9 cellular contexts compared by ENCODE assay signal in the genomic region with DNA sequence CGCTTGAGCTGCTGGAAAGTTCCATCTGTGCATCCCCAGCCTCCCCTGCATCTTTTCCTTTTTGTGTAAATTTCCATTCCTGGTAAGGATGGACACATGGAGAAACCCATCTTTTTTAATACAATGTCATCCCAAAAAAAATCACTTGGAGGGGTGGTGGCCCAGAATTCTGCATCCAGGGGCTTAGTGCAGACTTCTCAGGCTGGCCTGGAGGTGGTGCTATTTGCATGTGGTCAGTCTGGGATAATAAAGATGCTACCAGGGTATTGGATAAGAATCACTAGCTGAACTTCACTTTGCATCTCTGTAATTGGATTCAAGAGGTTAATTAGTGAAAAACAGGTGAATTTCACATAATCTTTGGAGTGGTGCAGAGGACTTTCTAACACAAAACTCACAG. TPM values are rescaled to one million over a fixed set of nuclear protein-coding genes. Genes with fewer than 3 reads are reported as not detected.
DNase-seq lines count a peak whose midpoint lies in the region; ATAC-seq, FAIRE-seq and TF ChIP-seq lines count a peak whose summit lies in the region.
"Had no signal": no experiment of that assay in that cellular context is flagged by ENCODE, and none has a peak within 500 bp of the region (broad histone marks: within the 10 kb centered on the region; RNA-seq: fewer than 3 reads in every experiment).

No MANE protein-coding gene starts in this region.

- no peak overlapping the region for H3K18ac ChIP-seq in IMR-90 (ENCODE audit: low read depth, low read length)

- no peak overlapping the region for H4K8ac ChIP-seq in IMR-90 (ENCODE audit: low read depth in 2 of 2, low read length in 2 of 2)

- H3K23ac ChIP-seq in IMR-90 (ENCODE audit: low read depth, low read length), result no peak overlapping the region

- BruUV-seq in IMR-90 (replicated peaks; lab: Mats Ljungman, UMichigan), result no TSS peak

- ATAC-seq in IMR-90 (ENCODE audit: low read depth) (no peak), GM18909 (IDR thresholded peaks at IDR 0.05; ENCODE audit: poor library complexity, unreplicated experiment) (no peak)
- ATAC-seq in natural killer cell treated with Interleukin-12 subunit alpha and Interleukin-12 subunit beta and Interleukin-15 and Interleukin-18, amount 100 ng/mL, for 72 hours, result no peak

- no peaks in the 10 kb centered on the region; the same call in 1 of the 2 replicates for H4K20me1 ChIP-seq in IMR-90 (ENCODE audit: insufficient read depth, low read length)
- no peaks in the 10 kb centered on the region for H4K20me1 ChIP-seq in SK-N-SH (ENCODE audit: insufficient read depth)

- H4K5ac ChIP-seq in IMR-90 (ENCODE audit: low read depth, low read length), result no peak overlapping the region

- H3K4me2 ChIP-seq in IMR-90 (ENCODE audit: low read depth, low read length) (no peak overlapping the region), SK-N-SH (no peak overlapping the region)

- H3K4me3 ChIP-seq in IMR-90 (ENCODE audit: insufficient read depth, low read depth, low read length), result no peak overlapping the region
- peak overlapping the region in 1 of 2 experiments; percentile 39; a peak in 1 of 4 replicates for H3K4me3 ChIP-seq in SK-N-SH (ENCODE audit: low read depth in 2 of 2, low read length in 1 of 2)
- H3K4me3 ChIP-seq in dorsolateral prefrontal cortex, result no peak overlapping the region

- no peak overlapping the region for H3K56ac ChIP-seq in IMR-90 (ENCODE audit: extremely low read depth, insufficient read depth, low read length)

- H3K36me3 Mint-ChIP-seq in natural killer cell treated with Interleukin-12 subunit alpha and Interleukin-12 subunit beta and Interleukin-15 and Interleukin-18, amount 100 ng/mL, for 72 hours, result no peaks in the 10 kb centered on the region

- POLR2A ChIA-PET in IMR-90 (lab: Charles Lee; ENCODE audit: unreplicated experiment) (no interaction called here), SK-N-SH (lab: Yijun Ruan, JAX) (interaction anchor here (0.9 kb wide), 1 partner anchor 10 kb away, joined by 3 read pairs; no protein-coding TSS in a partner anchor)

- dilution Hi-C loops in IMR-90 (cut with HindIII; ENCODE audit: low sequenced_read_pairs, unreplicated experiment), result no loop called here

- FAIRE-seq in GM12891 (lab: Jason Lieb, UNC), result no peak
- FAIRE-seq: G401.6 had no signal

- H3K9me3 ChIP-seq in IMR-90 (ENCODE audit: control insufficient read depth, insufficient read depth, low read length) (no peaks in the 10 kb centered on the region), SK-N-SH (no peaks in the 10 kb centered on the region)

- H3K27me3 ChIP-seq in IMR-90 (ENCODE audit: control insufficient read depth, insufficient read depth, low read length) (peaks cover 6% of the 10 kb centered on the region), SK-N-SH (ENCODE audit: insufficient read depth) (no peaks in the 10 kb centered on the region), dorsolateral prefrontal cortex (no peaks in the 10 kb centered on the region)

- H3K27ac ChIP-seq in IMR-90 (ENCODE audit: insufficient read depth, low read length) (no peak overlapping the region), SK-N-SH (ENCODE audit: low read depth in 2 of 2, low read length in 1 of 2) (no peak overlapping the region), dorsolateral prefrontal cortex (peak overlapping the region in 16 of 59 donors; percentile 8 to 69 (median 34))

- no peaks in the 10 kb centered on the region for H3K9me2 ChIP-seq in SK-N-SH

- TF ChIP-seq POLR2A in IMR-90 (IDR thresholded peaks at IDR 0.05; ENCODE audit: low read depth, low read length) (no peak), GM12891 (IDR thresholded peaks at IDR 0.05; ENCODE audit: low read depth, low read length) (no peak)

- CTCF ChIA-PET in IMR-90 (lab: Yijun Ruan, JAX) (interaction anchor here (0.5 to 2.2 kb wide), 9 partner anchors 10 to 331 kb away, joined by 3 to 10 read pairs (median 4); no protein-coding TSS in a partner anchor), SK-N-SH (lab: Yijun Ruan, JAX) (interaction anchor here (0.6 to 5.0 kb wide), 49 partner anchors 9 to 698 kb away, joined by 3 to 51 read pairs (median 4); partner anchors contain the start of gene WDR73)

- no peak overlapping the region for H2BK120ac ChIP-seq in IMR-90 (ENCODE audit: low read depth, low read length)

- H3K79me1 ChIP-seq in IMR-90 (ENCODE audit: low read depth in 1 of 2, low read length in 2 of 2), result peaks cover 6 to 22% of the 10 kb centered on the region in 2 experiments; a peak in 3 of 4 replicates

- peak overlapping the region; percentile 95 for H3K4me3 Mint-ChIP-seq in natural killer cell treated with Interleukin-12 subunit alpha and Interleukin-12 subunit beta and Interleukin-15 and Interleukin-18, amount 100 ng/mL, for 72 hours

- DNase-seq in NCI-H1417 (lab: John Stamatoyannopoulos, UW) (peak in 2 of 3 experiments; percentile 11 to 57), NCI-H1417 treated with DMSO at 0.1 percent for 48 hours (lab: John Stamatoyannopoulos, UW) (no peak), IMR-90 (peak; percentile 66), SK-N-SH (peak; percentile 77), dorsolateral prefrontal cortex (peak in 8 of 10 donors; percentile 10 to 54 (median 46)), GM12891 (ENCODE audit: insufficient read length, low spot score) (no peak)
- no peak for DNase-seq in natural killer cell treated with Interleukin-12 subunit alpha and Interleukin-12 subunit beta and Interleukin-15 and Interleukin-18, amount 100 ng/mL, for 72 hours (ENCODE audit: low spot score)

- intact Hi-C loops in IMR-90 (cut with micrococcal nuclease) (loop anchor here (1.0 kb wide), 1 partner anchor 329 kb away; no protein-coding TSS in a partner anchor), dorsolateral prefrontal cortex (cut with DNase I) (loop anchor here (2.0 to 10.0 kb wide), 3 partner anchors 280 to 446 kb away; no protein-coding TSS in a partner anchor)

- peak; percentile 83 for TF ChIP-seq CTCF in IMR-90 (conservative IDR thresholded peaks at IDR 0.05; ENCODE audit: low read depth, low read length)
- peak; percentile 86 for TF ChIP-seq CTCF in SK-N-SH (IDR thresholded peaks at IDR 0.05)
- peak in 54 of 56 donors; percentile 39 to 79 (median 68) for TF ChIP-seq CTCF in dorsolateral prefrontal cortex (IDR thresholded peaks at IDR 0.05 in 54 of 56, conservative IDR thresholded peaks at IDR 0.05 in 2 of 56; ENCODE audit: low read depth in 1 of 56, partially characterized antibody in 56 of 56)

- H2BK15ac ChIP-seq in IMR-90 (ENCODE audit: low read depth, low read length), result no peak overlapping the region

- no peak overlapping the region for H4K91ac ChIP-seq in IMR-90 (ENCODE audit: insufficient read depth, low read depth, low read length)

- TF ChIP-seq EP300 in SK-N-SH (IDR thresholded peaks at IDR 0.05; ENCODE audit: borderline replicate concordance in 1 of 2, low read depth in 1 of 2, low read length in 1 of 2), result 0 out of 4 replicates have a peak, but pooled peaks of 1 of the 2 experiments have one; percentile 7

- no peak overlapping the region for H2BK5ac ChIP-seq in IMR-90 (ENCODE audit: low read depth, low read length, poor library complexity, severe bottlenecking)

- H3K27ac Mint-ChIP-seq in natural killer cell treated with Interleukin-12 subunit alpha and Interleukin-12 subunit beta and Interleukin-15 and Interleukin-18, amount 100 ng/mL, for 72 hours, result peak overlapping the region in 1 of 2 donors; percentile 73

- no peaks in the 10 kb centered on the region for H3K27me3 Mint-ChIP-seq in natural killer cell treated with Interleukin-12 subunit alpha and Interleukin-12 subunit beta and Interleukin-15 and Interleukin-18, amount 100 ng/mL, for 72 hours

- H3K36me3 ChIP-seq in IMR-90 (ENCODE audit: control insufficient read depth, insufficient read depth, low read length) (peaks cover 4% of the 10 kb centered on the region; the same call in 1 of the 2 replicates), SK-N-SH (replicated peaks in 1 of 2; ENCODE audit: control insufficient read depth in 1 of 2, insufficient read depth in 2 of 2, low read length in 1 of 2) (peaks cover 3 to 8% of the 10 kb centered on the region in 2 experiments)

- peaks cover 5% of the 10 kb centered on the region for H3F3A ChIP-seq in SK-N-SH (replicated peaks; ENCODE audit: insufficient read depth)

- WGBS in IMR-90 (ENCODE audit: extremely low coverage in 2 of 2, insufficient read length in 1 of 2), 2 experiments, result no CpG with 5 or more reads among the region's 1 CpG
- WGBS in SK-N-SH (ENCODE audit: low lambda C conversion rate), result 92% methylated on average over 1 of the region's 1 CpG

- no peak overlapping the region for H2AFZ ChIP-seq in IMR-90 (replicated peaks; ENCODE audit: low read length, poor library complexity)
- H2AFZ ChIP-seq in SK-N-SH (ENCODE audit: low read depth), result no peak overlapping the region

- H3K9ac ChIP-seq in IMR-90 (ENCODE audit: low read depth, low read length) (no peak overlapping the region), SK-N-SH (no peak overlapping the region)

- no peak overlapping the region for H2AK5ac ChIP-seq in IMR-90 (ENCODE audit: low read depth, low read length)

- no peaks in the 10 kb centered on the region for H3K9me3 Mint-ChIP-seq in natural killer cell treated with Interleukin-12 subunit alpha and Interleukin-12 subunit beta and Interleukin-15 and Interleukin-18, amount 100 ng/mL, for 72 hours

- peaks cover 30% of the 10 kb centered on the region for H3K79me2 ChIP-seq in SK-N-SH (ENCODE audit: insufficient read depth)

- TF ChIP-seq RAD21 in IMR-90 (IDR thresholded peaks at IDR 0.05; ENCODE audit: low read length) (peak; percentile 81), SK-N-SH (IDR thresholded peaks at IDR 0.05; ENCODE audit: low read length) (peak; percentile 90)

- H3K9me1 ChIP-seq in IMR-90 (ENCODE audit: insufficient read depth, low read length), result peaks cover 3% of the 10 kb centered on the region; the same call in 1 of the 2 replicates

- H2AK9ac ChIP-seq in IMR-90 (replicated peaks; ENCODE audit: low read depth, low read length, poor library complexity), result no peak overlapping the region

- H3K4me1 ChIP-seq in IMR-90 (ENCODE audit: control insufficient read depth, insufficient read depth, low read length) (peaks cover 1% of the 10 kb centered on the region; the same call in 1 of the 2 replicates), SK-N-SH (ENCODE audit: control insufficient read depth in 1 of 2, insufficient read depth in 2 of 2, low read depth in 1 of 2, low read length in 1 of 2) (peaks cover 0 to 6% of the 10 kb centered on the region in 2 experiments; a peak in 1 of 4 replicates)

- H3K14ac ChIP-seq in IMR-90 (replicated peaks; ENCODE audit: low read depth, low read length), result no peak overlapping the region

- H2BK20ac ChIP-seq in IMR-90 (ENCODE audit: low read depth, low read length), result no peak overlapping the region

- H3K4ac ChIP-seq in IMR-90 (ENCODE audit: low read depth, low read length), result no peak overlapping the region

- in situ Hi-C loops in IMR-90 (cut with MboI; ENCODE audit: low sequenced_read_pairs), result no loop called here

- peaks cover 30 to 54% of the 10 kb centered on the region in 2 donors for H3K4me1 Mint-ChIP-seq in natural killer cell treated with Interleukin-12 subunit alpha and Interleukin-12 subunit beta and Interleukin-15 and Interleukin-18, amount 100 ng/mL, for 72 hours (ENCODE audit: low read depth in 2 of 2)

RNA-seq across cellular contexts. Expression of gene ZSCAN2, which starts 1.8 kb away (rescaled TPM):
- total RNA-seq in IMR-90 (2012; rRNA removed) (15.0 and 18.3 TPM in 2 replicates), dorsolateral prefrontal cortex (10 to 100 TPM in 8 of 120 experiments, 1 to 10 TPM in 112; 3.6 to 14.0 (median 7.1) TPM)
- polyA plus RNA-seq in IMR-90 (2012; rRNA removed) (10.4 and 11.1 TPM in 2 replicates), SK-N-SH (2012; rRNA removed) (17.8 and 22.0 TPM in 2 replicates)
- 11.1 and 12.0 TPM in 2 replicates for polyA plus RNA-seq in IMR-90 (2012; cell fraction: cytosol; rRNA removed)
- 6.0 and 6.9 TPM in 2 replicates for polyA plus RNA-seq in IMR-90 (2012; cell fraction: nucleus; rRNA removed; ENCODE audit: low replicate concordance)
- polyA plus RNA-seq in SK-N-SH (2012; cell fraction: cytosol; rRNA removed), result 15.7 and 18.0 TPM in 2 replicates
- 19.0 and 25.0 TPM in 2 replicates for polyA plus RNA-seq in SK-N-SH (2012; cell fraction: nucleus; rRNA removed)
- 1 to 10 TPM; 5.5 to 9.2 TPM for total RNA-seq in natural killer cell treated with Interleukin-12 subunit alpha and Interleukin-12 subunit beta and Interleukin-15 and Interleukin-18, amount 100 ng/mL, for 72 hours
- 6.0 TPM for polyA plus RNA-seq in GM12891 (2012; ENCODE audit: low read depth, missing spikeins)

RNA-seq across cellular contexts. Expression of gene WDR73, which starts 55.1 kb away (rescaled TPM):
- 18.6 and 25.5 TPM in 2 replicates for total RNA-seq in IMR-90 (2012; rRNA removed)
- polyA plus RNA-seq in IMR-90 (2012; rRNA removed), result 18.8 and 21.5 TPM in 2 replicates
- 10.0 and 14.8 TPM in 2 replicates for polyA plus RNA-seq in IMR-90 (2012; cell fraction: cytosol; rRNA removed)
- 56.1 and 58.7 TPM in 2 replicates for polyA plus RNA-seq in IMR-90 (2012; cell fraction: nucleus; rRNA removed; ENCODE audit: low replicate concordance)
- polyA plus RNA-seq in SK-N-SH (2012; rRNA removed), result 32.9 and 49.6 TPM in 2 replicates
- polyA plus RNA-seq in SK-N-SH (2012; cell fraction: cytosol; rRNA removed), result 13.6 and 16.8 TPM in 2 replicates
- polyA plus RNA-seq in SK-N-SH (2012; cell fraction: nucleus; rRNA removed), result 178 and 185 TPM in 2 replicates
- total RNA-seq in dorsolateral prefrontal cortex, result 10 to 100 TPM; 13.8 to 34.6 (median 19.4) TPM
- 10 to 100 TPM; 19.7 to 41.2 TPM for total RNA-seq in natural killer cell treated with Interleukin-12 subunit alpha and Interleukin-12 subunit beta and Interleukin-15 and Interleukin-18, amount 100 ng/mL, for 72 hours
- polyA plus RNA-seq in GM12891 (2012; ENCODE audit: low read depth, missing spikeins), result 12.5 TPM

RNA-seq across cellular contexts. Expression of gene NMB, which starts 59.0 kb away (rescaled TPM):
- total RNA-seq in IMR-90 (2012; rRNA removed) (1.3 and 1.4 TPM in 2 replicates), dorsolateral prefrontal cortex (10 to 100 TPM in 7 of 120 experiments, 1 to 10 TPM in 112, under 1 TPM in 1; 0.71 to 14.1 (median 4.9) TPM)
- polyA plus RNA-seq in IMR-90 (2012; rRNA removed) (3.8 and 5.1 TPM in 2 replicates), SK-N-SH (2012; rRNA removed) (5.3 and 6.5 TPM in 2 replicates)
- polyA plus RNA-seq in IMR-90 (2012; cell fraction: cytosol; rRNA removed), result 1.8 and 5.9 TPM in 2 replicates
- polyA plus RNA-seq in IMR-90 (2012; cell fraction: nucleus; rRNA removed; ENCODE audit: low replicate concordance), result 1.3 and 2.6 TPM in 2 replicates
- 4.3 and 5.8 TPM in 2 replicates for polyA plus RNA-seq in SK-N-SH (2012; cell fraction: cytosol; rRNA removed)
- 4.1 and 4.6 TPM in 2 replicates for polyA plus RNA-seq in SK-N-SH (2012; cell fraction: nucleus; rRNA removed)
- 1 to 10 TPM; 3.8 to 7.1 TPM for total RNA-seq in natural killer cell treated with Interleukin-12 subunit alpha and Interleukin-12 subunit beta and Interleukin-15 and Interleukin-18, amount 100 ng/mL, for 72 hours
- 2.4 TPM for polyA plus RNA-seq in GM12891 (2012; ENCODE audit: low read depth, missing spikeins)

Comparison
In these comparisons a context has a peak if more than half of its experiments do, and no peak if none do; other contexts are left out.
1. DNase-seq: peak in NCI-H1417 (2 of 3), IMR-90 (single experiment), SK-N-SH (single experiment) and dorsolateral prefrontal cortex (8 of 10); none in NCI-H1417 treated with DMSO at 0.1 percent for 48 hours (single experiment), natural killer cell treated with Interleukin-12 subunit alpha and Interleukin-12 subunit beta and Interleukin-15 and Interleukin-18, amount 100 ng/mL, for 72 hours (single experiment) and GM12891 (single experiment).
2. Peak in every context shown above with its lines, with median percentiles within 50 percentile points of each other: CTCF ChIP-seq.